Comparison of ENCODE assay signal across 19 cellular contexts in the genomic region with DNA sequence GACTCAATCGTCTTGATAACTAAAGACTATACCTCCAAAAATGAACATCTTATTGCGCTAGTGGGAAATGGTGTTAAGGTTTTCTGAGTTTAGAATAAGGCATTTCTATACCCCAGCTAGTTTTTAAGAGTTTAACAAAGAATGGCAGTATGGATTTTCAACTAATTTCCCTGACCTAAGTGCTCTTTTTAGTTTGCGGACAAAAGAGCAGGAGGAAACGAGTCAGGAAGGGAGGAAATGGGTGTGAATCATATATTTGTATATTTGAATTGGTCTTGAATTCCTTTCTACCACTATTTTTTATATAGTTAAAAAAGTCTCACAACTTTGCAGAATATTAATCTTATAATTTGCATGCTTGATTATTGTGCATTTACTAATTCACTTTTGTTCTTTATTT.
"Had no signal": no experiment of that assay in that cellular context is flagged by ENCODE, and none has a peak within 500 bp of the region (broad histone marks: within the 10 kb centered on the region; RNA-seq: fewer than 3 reads in every experiment).

No MANE protein-coding gene starts in this region.

- H3K4me3 ChIP-seq: skin epidermis, tibial nerve, uterus had no signal

- ATAC-seq: activated CD4-positive, CD25-positive, alpha-beta regulatory T cell treated with anti-CD3 and anti-CD28 coated beads, Interleukin-2, amount 50 U/mL, for 24 hours; effector memory CD8-positive, alpha-beta T cell; foreskin keratinocyte; right cardiac atrium had no signal

- H3K27me3 ChIP-seq: brain microvascular endothelial cell, foreskin keratinocyte, tibial nerve, uterus had no signal

- H3K36me3 ChIP-seq: brain microvascular endothelial cell, tibial nerve, uterus had no signal

- H3K9me3 ChIP-seq: uterus had no signal

- H3K4me1 ChIP-seq: tibial nerve, uterus had no signal

- DNase-seq: activated CD4-positive, alpha-beta T cell treated with anti-CD3 and anti-CD28 coated beads, Interleukin-2, amount 50 U/mL, for 1 hour; activated CD8-positive, alpha-beta memory T cell treated with anti-CD3 and anti-CD28 coated beads for 24 hours; activated naive CD4-positive, alpha-beta T cell; activated naive CD8-positive, alpha-beta T cell treated with anti-CD3 and anti-CD28 coated beads, Interleukin-2, amount 10 ng/mL, durations not matched to agents 7 days and 5 days; brain microvascular endothelial cell; cerebellar nuclear complex; effector memory CD8-positive, alpha-beta T cell; foreskin keratinocyte; nephron progenitor cell; occipital lobe; right cardiac atrium; stimulated activated CD4-positive, alpha-beta T cell treated with anti-CD3 and anti-CD28 coated beads, Interleukin-4, amount 100 ng/mL, for 4 hours; stimulated activated CD8-positive, alpha-beta memory T cell treated with anti-CD3 and anti-CD28 coated beads, Interleukin-4, amount 100 ng/mL, for 48 hours; stimulated activated naive CD4-positive, alpha-beta T cell treated with Interleukin-2 at 50 U/mL for 16 hours; substantia nigra; uterus had no signal

- H3K27ac ChIP-seq: brain microvascular endothelial cell, foreskin keratinocyte, skin epidermis, tibial nerve, uterus had no signal
